Comparison of ENCODE assay signal across 8 cellular contexts in the genomic region with DNA sequence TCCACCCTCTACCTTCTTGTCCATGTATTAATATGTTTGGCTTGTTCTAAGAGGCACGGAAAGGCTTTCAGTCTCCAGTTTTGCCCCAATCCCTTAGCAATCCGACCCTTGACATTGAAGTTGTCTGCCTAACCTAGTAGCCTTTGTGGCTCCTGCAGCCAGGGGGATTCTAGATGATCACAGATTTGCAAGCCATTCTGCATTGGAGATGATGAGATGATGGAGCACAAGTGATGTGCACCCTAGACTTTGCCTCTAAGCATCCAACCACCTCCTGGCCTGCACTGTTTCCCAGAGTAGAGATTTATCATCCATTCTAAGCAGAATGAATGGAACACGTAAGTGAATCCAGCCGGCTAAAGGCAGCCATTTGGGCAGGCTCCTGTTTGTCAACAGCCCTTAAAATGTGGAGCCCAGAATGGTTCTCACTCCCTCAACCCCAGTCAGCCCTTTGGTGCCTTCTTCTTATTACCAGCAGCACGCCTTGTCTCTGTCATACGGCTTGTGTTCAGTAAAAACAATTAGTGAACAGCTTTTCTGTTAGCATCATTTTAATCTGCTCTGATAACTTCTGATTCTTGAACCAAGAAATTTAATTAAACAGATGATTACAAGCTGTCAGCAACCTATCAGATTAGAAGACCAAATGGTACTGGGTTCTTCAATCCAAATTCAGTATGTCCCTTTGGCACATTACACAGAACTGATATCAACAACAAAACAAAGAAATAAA. TPM values are rescaled to one million over a fixed set of nuclear protein-coding genes. Genes with fewer than 3 reads are reported as not detected.
DNase-seq lines count a peak whose midpoint lies in the region; ATAC-seq and TF ChIP-seq lines count a peak whose summit lies in the region.

No MANE protein-coding gene starts in this region.

- no peak for TF ChIP-seq CTCF in esophagus muscularis mucosa (IDR thresholded peaks at IDR 0.05)
- TF ChIP-seq CTCF in stomach (IDR thresholded peaks at IDR 0.05), result no peak

- H3K27ac ChIP-seq in esophagus muscularis mucosa (replicated peaks in 1 of 4), result peak overlapping the region; percentile 77 to 96 (median 92)
- peak overlapping the region; percentile 49 to 97 (median 92) for H3K27ac ChIP-seq in stomach

- no peaks in the 10 kb centered on the region for H3K9me3 ChIP-seq in esophagus muscularis mucosa
- no peaks in the 10 kb centered on the region for H3K9me3 ChIP-seq in stomach

- H3K27me3 ChIP-seq in esophagus muscularis mucosa, result no peaks in the 10 kb centered on the region
- no peaks in the 10 kb centered on the region for H3K27me3 ChIP-seq in stomach

- peaks cover 61 to 84% (median 80%) of the 10 kb centered on the region in 4 donors for H3K4me1 ChIP-seq in esophagus muscularis mucosa
- H3K4me1 ChIP-seq in stomach, result peaks cover 55 to 93% (median 68%) of the 10 kb centered on the region in 4 donors

- WGBS in esophagus muscularis mucosa, result 81% methylated on average over 6 of the region's 6 CpGs
- WGBS in stomach, 5 donors, result 66 to 79% (median 77%) methylated on average over 6 of the region's 6 CpGs

- DNase-seq in NCI-H2171 treated with DMSO at 0.1 percent for 48 hours (lab: John Stamatoyannopoulos, UW) (peak; percentile 29), NCI-H2171 (lab: John Stamatoyannopoulos, UW) (no peak), esophagus muscularis mucosa (ENCODE audit: extremely low spot score) (no peak), stomach (peak; percentile 5), hippocampal formation (lab: John Stamatoyannopoulos, UW) (no peak), NOMO-1 (lab: John Stamatoyannopoulos, UW; ENCODE audit: unreplicated experiment in 2 of 2) (no peak)

- no peaks in the 10 kb centered on the region for H3K36me3 ChIP-seq in esophagus muscularis mucosa
- H3K36me3 ChIP-seq in stomach, result no peaks in the 10 kb centered on the region

- no peak for TF ChIP-seq POLR2A in esophagus muscularis mucosa (IDR thresholded peaks at IDR 0.05; ENCODE audit: low read depth)
- no peak for TF ChIP-seq POLR2A in stomach (IDR thresholded peaks at IDR 0.05)

- ATAC-seq in SK-N-SH treated with all-trans-retinoic acid at 6 μM for 48 hours (no peak), HG03139 (IDR thresholded peaks at IDR 0.05; ENCODE audit: unreplicated experiment) (no peak)

- TF ChIP-seq EP300 in esophagus muscularis mucosa (IDR thresholded peaks at IDR 0.05) (no peak), stomach (IDR thresholded peaks at IDR 0.05) (no peak)

- H3K4me3 ChIP-seq in esophagus muscularis mucosa (no peak overlapping the region), stomach (no peak overlapping the region)

- intact Hi-C loops in esophagus muscularis mucosa (cut with DNase I) (no loop called here), stomach (cut with DNase I; ENCODE audit: low total_unique reads) (loop anchor here (10.0 kb wide), 1 partner anchor 177 kb away; no protein-coding TSS in a partner anchor)

TF ChIP-seq in SK-N-SH treated with all-trans-retinoic acid at 6 μM for 48 hours, 23 proteins besides CTCF, POLR2A, EP300 and RAD21:
- peak; percentile 71 for TF ChIP-seq ZNF70 (CRISPR knock-in tag; IDR thresholded peaks at IDR 0.05)
- TF ChIP-seq, protein P1, sequence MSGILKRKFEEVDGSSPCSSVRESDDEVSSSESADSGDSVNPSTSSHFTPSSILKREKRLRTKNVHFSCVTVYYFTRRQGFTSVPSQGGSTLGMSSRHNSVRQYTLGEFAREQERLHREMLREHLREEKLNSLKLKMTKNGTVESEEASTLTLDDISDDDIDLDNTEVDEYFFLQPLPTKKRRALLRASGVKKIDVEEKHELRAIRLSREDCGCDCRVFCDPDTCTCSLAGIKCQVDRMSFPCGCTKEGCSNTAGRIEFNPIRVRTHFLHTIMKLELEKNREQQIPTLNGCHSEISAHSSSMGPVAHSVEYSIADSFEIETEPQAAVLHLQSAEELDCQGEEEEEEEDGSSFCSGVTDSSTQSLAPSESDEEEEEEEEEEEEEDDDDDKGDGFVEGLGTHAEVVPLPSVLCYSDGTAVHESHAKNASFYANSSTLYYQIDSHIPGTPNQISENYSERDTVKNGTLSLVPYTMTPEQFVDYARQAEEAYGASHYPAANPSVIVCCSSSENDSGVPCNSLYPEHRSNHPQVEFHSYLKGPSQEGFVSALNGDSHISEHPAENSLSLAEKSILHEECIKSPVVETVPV (CRISPR knock-in tag; IDR thresholded peaks at IDR 0.05), result no peak

RNA-seq across cellular contexts. Expression of gene TRAF1, which starts 5.7 kb away (rescaled TPM):
- total RNA-seq in esophagus muscularis mucosa (1 to 10 TPM; 4.0 to 7.4 (median 5.5) TPM), stomach (10 to 100 TPM in 1 of 5 donors, 1 to 10 TPM in 3, under 1 TPM in 1; 0.58 to 10.3 (median 2.8) TPM)
- 1 to 10 TPM; 2.3 to 6.8 (median 3.7) TPM for polyA plus RNA-seq in stomach

RNA-seq across cellular contexts. Expression of gene PHF19, which starts 55.3 kb away (rescaled TPM):
- 10 to 100 TPM; 36.4 to 57.7 (median 47.8) TPM for total RNA-seq in esophagus muscularis mucosa
- 100 to 1,000 TPM in 1 of 5 donors, 10 to 100 TPM in 4; 13.3 to 251 (median 26.8) TPM for total RNA-seq in stomach
- 10 to 100 TPM; 10.7 to 28.3 (median 27.6) TPM for polyA plus RNA-seq in stomach

Comparison
In these comparisons a context has a peak if more than half of its experiments do, and no peak if none do; other contexts are left out.
1. DNase-seq: peak in NCI-H2171 treated with DMSO at 0.1 percent for 48 hours (single experiment) and stomach (single experiment); none in NCI-H2171 (single experiment), esophagus muscularis mucosa (single experiment), hippocampal formation (0 of 2) and NOMO-1 (0 of 2).